In the genomic region with DNA sequence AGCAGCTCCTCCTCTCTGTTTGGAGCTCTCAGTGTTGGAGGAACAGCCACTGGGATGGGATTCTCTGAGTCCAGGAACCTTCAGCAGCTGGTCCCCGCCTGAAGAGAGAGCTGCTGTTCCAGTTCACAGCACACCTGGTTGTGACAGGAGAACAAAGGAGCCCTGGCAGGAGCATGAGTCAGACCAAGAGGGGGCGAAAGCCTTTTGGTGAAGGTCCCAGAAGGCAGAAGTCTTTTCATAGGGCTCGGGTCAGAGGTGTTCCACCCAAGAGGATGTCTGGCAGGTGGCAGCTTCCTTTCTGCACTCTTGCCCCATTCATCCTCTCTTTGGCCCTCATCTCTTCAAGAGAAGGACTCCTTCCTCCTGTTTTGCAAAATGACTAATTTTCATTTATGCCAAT, we compare ENCODE assay signal across 7 cellular contexts.
DNase-seq lines count a peak whose midpoint lies in the region; ATAC-seq, FAIRE-seq and TF ChIP-seq lines count a peak whose summit lies in the region.
"Not testable (repeated sequence)": the region's sequence is repeated elsewhere in the genome, so short reads cannot be mapped to it uniquely, and the experiment has no call there.

No MANE protein-coding gene starts in this region.

- peak; percentile 87 for FAIRE-seq in bronchial epithelial cell (lab: Jason Lieb, UNC)

- peak overlapping the region; percentile 27 for H3K18ac ChIP-seq in neuronal stem cell (ENCODE audit: low read length)

- not testable (repeated sequence) for H3K4me2 ChIP-seq in neuronal stem cell (ENCODE audit: insufficient read depth, low read length, poor library complexity, severe bottlenecking)

- H3K79me1 ChIP-seq in neuronal stem cell (ENCODE audit: low read depth, low read length), result not testable (repeated sequence)

- TF ChIP-seq CTCF in GM12864 (IDR thresholded peaks at IDR 0.05; ENCODE audit: low read depth, low read length, missing control alignments); bronchial epithelial cell (IDR thresholded peaks at IDR 0.05; ENCODE audit: insufficient read depth, low read length, severe bottlenecking): not testable (repeated sequence)

- ATAC-seq in GM21360 (IDR thresholded peaks at IDR 0.05; ENCODE audit: unreplicated experiment) (peak; percentile 80), HG02642 (IDR thresholded peaks at IDR 0.05; ENCODE audit: poor library complexity, unreplicated experiment) (peak; percentile 47), HG03442 (IDR thresholded peaks at IDR 0.05; ENCODE audit: unreplicated experiment) (peak; percentile 69)

- H2BK15ac ChIP-seq in neuronal stem cell (ENCODE audit: low read length), result not testable (repeated sequence)

- H2AFZ ChIP-seq in neuronal stem cell (ENCODE audit: low read length), result not testable (repeated sequence)

- H3K9ac ChIP-seq in neuronal stem cell (ENCODE audit: low read depth, low read length, poor library complexity), result not testable (repeated sequence)

- not testable (repeated sequence) for H3K4me3 ChIP-seq in GM12864 (ENCODE audit: low read depth, low read length); bronchial epithelial cell (ENCODE audit: low read depth, low read length); neuronal stem cell (ENCODE audit: low read length in 2 of 2)

- not testable (repeated sequence) for H3K36me3 ChIP-seq in bronchial epithelial cell (ENCODE audit: control insufficient read depth, insufficient read depth, low read length); neuronal stem cell (replicated peaks in 1 of 2; ENCODE audit: control insufficient read depth in 2 of 2, insufficient read depth in 2 of 2, low read length in 2 of 2)

- not testable (repeated sequence) for H2AK5ac ChIP-seq in neuronal stem cell (ENCODE audit: low read depth, low read length)

- H3K9me3 ChIP-seq in neuronal stem cell (replicated peaks in 1 of 2; ENCODE audit: control insufficient read depth in 2 of 2, insufficient read depth in 1 of 2, low read depth in 1 of 2, low read length in 2 of 2), result not testable (repeated sequence)

- H2BK12ac ChIP-seq in neuronal stem cell (ENCODE audit: low read length), result not testable (repeated sequence)

- not testable (repeated sequence) for H3K4ac ChIP-seq in neuronal stem cell (ENCODE audit: low read length)

- no CpG with 5 or more reads among the region's 3 CpGs for WGBS in neuronal stem cell (ENCODE audit: extremely low coverage in 2 of 2, insufficient read length in 2 of 2, insufficient replicate concordance in 1 of 2), 2 donors

- H3K4me1 ChIP-seq in neuronal stem cell (ENCODE audit: control insufficient read depth in 2 of 2, insufficient read depth in 1 of 2, low read depth in 1 of 2, low read length in 2 of 2), result not testable (repeated sequence)

- H4K91ac ChIP-seq in neuronal stem cell (ENCODE audit: low read depth, low read length, poor library complexity), result not testable (repeated sequence)

- not testable (repeated sequence) for H4K8ac ChIP-seq in neuronal stem cell (ENCODE audit: low read depth, low read length)

- H3K27ac ChIP-seq in neuronal stem cell (replicated peaks; ENCODE audit: low read length), result not testable (repeated sequence)

- not testable (repeated sequence) for H3K27me3 ChIP-seq in bronchial epithelial cell (ENCODE audit: control insufficient read depth, insufficient read depth, low read length); neuronal stem cell (ENCODE audit: control insufficient read depth in 3 of 3, insufficient read depth in 3 of 3, low read depth in 1 of 3, low read length in 3 of 3)

- H2BK120ac ChIP-seq in neuronal stem cell (ENCODE audit: low read depth, low read length), result not testable (repeated sequence)

- not testable (repeated sequence) for H3K23ac ChIP-seq in neuronal stem cell (ENCODE audit: low read depth, low read length, poor library complexity)

- DNase-seq in GM12864 (ENCODE audit: low read depth) (peak; percentile 4), NCI-H748 (lab: John Stamatoyannopoulos, UW; ENCODE audit: unreplicated experiment) (peak; percentile 8)
- DNase-seq in bronchial epithelial cell (ENCODE audit: low read depth); neuronal stem cell (ENCODE audit: low spot score): not testable (repeated sequence)

- not testable (repeated sequence) for H3K14ac ChIP-seq in neuronal stem cell (ENCODE audit: low read length)

- H2BK5ac ChIP-seq in neuronal stem cell (ENCODE audit: low read length), result not testable (repeated sequence)
